Comparison of ENCODE assay signal across 17 cellular contexts in the genomic region with DNA sequence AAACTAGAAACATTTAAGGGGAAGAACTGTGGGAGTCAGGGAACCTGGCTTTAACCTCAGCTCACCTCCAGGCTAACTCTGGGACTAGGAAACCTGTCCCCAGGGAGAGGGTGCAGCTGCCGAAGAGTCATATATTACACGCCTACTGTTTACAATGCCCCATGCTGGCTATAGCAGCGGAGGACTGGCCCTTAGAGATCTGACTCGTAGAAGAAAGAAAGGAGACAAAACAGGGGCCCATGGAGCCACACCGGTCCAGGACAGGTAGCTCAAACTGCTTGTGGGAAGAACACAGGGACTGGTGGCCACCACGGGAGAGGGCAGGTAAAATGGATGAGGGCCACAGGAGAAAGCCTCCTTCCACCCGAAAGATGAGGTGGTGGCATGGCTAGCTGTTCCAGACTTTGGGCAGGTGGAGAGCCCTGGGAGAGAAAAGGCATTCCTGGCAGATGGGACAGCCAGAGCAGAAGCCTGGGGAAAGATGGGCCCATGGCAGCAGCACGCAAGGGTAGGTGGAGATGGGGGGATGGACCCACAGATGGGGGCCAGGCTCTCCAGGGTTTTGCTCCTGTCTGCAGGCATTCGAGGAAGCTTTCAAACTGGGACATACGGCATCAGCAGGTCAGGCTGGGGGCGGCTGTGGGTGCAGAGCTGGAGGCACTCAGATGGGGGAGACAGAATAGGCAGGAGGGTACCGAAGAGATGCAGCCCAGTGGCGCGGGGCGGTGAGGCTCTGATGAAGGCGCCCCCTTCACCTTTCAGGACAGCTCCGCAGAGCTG.
DNase-seq lines count a peak whose midpoint lies in the region; ATAC-seq and TF ChIP-seq lines count a peak whose summit lies in the region.
"Had no signal": no experiment of that assay in that cellular context is flagged by ENCODE, and none has a peak within 500 bp of the region (broad histone marks: within the 10 kb centered on the region; RNA-seq: fewer than 3 reads in every experiment).

No MANE protein-coding gene starts in this region.

- no peaks in the 10 kb centered on the region for H3K9me3 Mint-ChIP-seq in MCF 10A (ENCODE audit: unreplicated experiment)
- H3K9me3 Mint-ChIP-seq in WTC11 = no peaks in the 10 kb centered on the region
- no peaks in the 10 kb centered on the region for H3K9me3 Mint-ChIP-seq in mesothelial cell of epicardium
- no peaks in the 10 kb centered on the region for H3K9me3 Mint-ChIP-seq in stimulated activated effector memory CD8-positive, alpha-beta T cell treated with anti-CD3 and anti-CD28 coated beads, Interleukin-12 subunit alpha, Interleukin-12 subunit beta, amount 100 ng/mL, for 72 hours
- no peaks in the 10 kb centered on the region for H3K9me3 Mint-ChIP-seq in naive thymus-derived CD8-positive, alpha-beta T cell

- H3K27ac Mint-ChIP-seq in MCF 10A (ENCODE audit: low read depth, unreplicated experiment) (peak overlapping the region; percentile 91), WTC11 (peak overlapping the region; percentile 80), mesothelial cell of epicardium (peak overlapping the region; percentile 64)
- H3K27ac Mint-ChIP-seq in stimulated activated effector memory CD8-positive, alpha-beta T cell treated with anti-CD3 and anti-CD28 coated beads, Interleukin-12 subunit alpha, Interleukin-12 subunit beta, amount 100 ng/mL, for 72 hours = peak overlapping the region; percentile 79
- no peak overlapping the region for H3K27ac Mint-ChIP-seq in naive thymus-derived CD8-positive, alpha-beta T cell

- TF ChIP-seq POLR2A in breast epithelium (IDR thresholded peaks at IDR 0.05) = no peak

- no peak for TF ChIP-seq CTCF in MCF 10A (IDR thresholded peaks at IDR 0.05; ENCODE audit: unreplicated experiment)
- no peak for TF ChIP-seq CTCF in breast epithelium (IDR thresholded peaks at IDR 0.05)
- no peak for TF ChIP-seq CTCF in WTC11 (IDR thresholded peaks at IDR 0.05)
- TF ChIP-seq CTCF in mesothelial cell of epicardium (IDR thresholded peaks at IDR 0.05; ENCODE audit: unreplicated experiment) = no peak

- H3K36me3 Mint-ChIP-seq in MCF 10A (ENCODE audit: insufficient read depth, unreplicated experiment) (peaks cover 48% of the 10 kb centered on the region), WTC11 (peaks cover 18% of the 10 kb centered on the region), mesothelial cell of epicardium (peaks cover 31% of the 10 kb centered on the region)
- peaks cover 30% of the 10 kb centered on the region for H3K36me3 Mint-ChIP-seq in stimulated activated effector memory CD8-positive, alpha-beta T cell treated with anti-CD3 and anti-CD28 coated beads, Interleukin-12 subunit alpha, Interleukin-12 subunit beta, amount 100 ng/mL, for 72 hours
- peaks cover 0 to 2% (median 0%) of the 10 kb centered on the region in 3 donors for H3K36me3 Mint-ChIP-seq in naive thymus-derived CD8-positive, alpha-beta T cell

- no peak for DNase-seq in MCF 10A (ENCODE audit: unreplicated experiment)
- no peak for DNase-seq in breast epithelium (ENCODE audit: low spot score in 2 of 2)
- DNase-seq in WTC11 (ENCODE audit: low spot score) = no peak
- no peak for DNase-seq in mesothelial cell of epicardium (ENCODE audit: low spot score in 2 of 2, unreplicated experiment in 2 of 2)
- no peak for DNase-seq in stimulated activated effector memory CD8-positive, alpha-beta T cell treated with anti-CD3 and anti-CD28 coated beads, Interleukin-12 subunit alpha, Interleukin-12 subunit beta, amount 100 ng/mL, for 72 hours (ENCODE audit: low spot score in 2 of 2)
- DNase-seq in naive thymus-derived CD8-positive, alpha-beta T cell = no peak
- DNase-seq in putamen (ENCODE audit: low spot score) = no peak
- DNase-seq: 8988T, C1 segment of cervical spinal cord, COR-L47, DMS53, NCI-H1436, NCI-H2081 treated with DMSO at 0.1 percent for 48 hours, NCI-H226, PC-3 had no signal

- no peak overlapping the region for H3K27ac ChIP-seq in breast epithelium

- H3K27me3 ChIP-seq in breast epithelium = no peaks in the 10 kb centered on the region

- H3K36me3 ChIP-seq in breast epithelium = peaks cover 15% of the 10 kb centered on the region

- no peak overlapping the region for H3K4me3 ChIP-seq in breast epithelium

- CTCF ChIA-PET in MCF 10A (lab: Yijun Ruan, JAX) (interaction anchor here (0.6 kb wide), 2 partner anchors 120 to 184 kb away, joined by 3 to 4 read pairs; a partner anchor contains a TSS), WTC11 (lab: Charles Lee) (interaction anchor here (0.5 to 1.4 kb wide), 3 partner anchors 13 to 376 kb away, joined by 3 to 4 read pairs (median 4); no protein-coding TSS in a partner anchor)

- POLR2A ChIA-PET in MCF 10A (lab: Yijun Ruan, JAX) = interaction anchor here (1.1 to 1.8 kb wide), 2 partner anchors 11 to 23 kb away, joined by 3 to 5 read pairs; no protein-coding TSS in a partner anchor
- POLR2A ChIA-PET in WTC11 (lab: Charles Lee) = no interaction called here
- POLR2A ChIA-PET in naive thymus-derived CD8-positive, alpha-beta T cell (lab: Charles Lee) = no interaction called here

- no peaks in the 10 kb centered on the region for H3K4me1 ChIP-seq in breast epithelium

- H3K4me3 Mint-ChIP-seq in MCF 10A (ENCODE audit: unreplicated experiment) (no peak overlapping the region), WTC11 (no peak overlapping the region), mesothelial cell of epicardium (no peak overlapping the region)
- no peak overlapping the region for H3K4me3 Mint-ChIP-seq in stimulated activated effector memory CD8-positive, alpha-beta T cell treated with anti-CD3 and anti-CD28 coated beads, Interleukin-12 subunit alpha, Interleukin-12 subunit beta, amount 100 ng/mL, for 72 hours
- H3K4me3 Mint-ChIP-seq in naive thymus-derived CD8-positive, alpha-beta T cell = peak overlapping the region in 1 of 10 donors; percentile 61

- no TSS peak for BruUV-seq in MCF 10A (replicated peaks; lab: Mats Ljungman, UMichigan)

- ATAC-seq in WTC11 = no peak
- ATAC-seq in stimulated activated effector memory CD8-positive, alpha-beta T cell treated with anti-CD3 and anti-CD28 coated beads, Interleukin-12 subunit alpha, Interleukin-12 subunit beta, amount 100 ng/mL, for 72 hours = no peak
- ATAC-seq in GM18867 (IDR thresholded peaks at IDR 0.05; ENCODE audit: unreplicated experiment) = no peak
- ATAC-seq in naive thymus-derived CD8-positive, alpha-beta T cell = no peak
- ATAC-seq: PC-3, Right ventricle myocardium inferior had no signal

- peaks cover 31% of the 10 kb centered on the region for H3K4me1 Mint-ChIP-seq in MCF 10A (ENCODE audit: insufficient read depth, unreplicated experiment)
- peaks cover 10% of the 10 kb centered on the region for H3K4me1 Mint-ChIP-seq in WTC11
- peaks cover 4% of the 10 kb centered on the region for H3K4me1 Mint-ChIP-seq in mesothelial cell of epicardium
- H3K4me1 Mint-ChIP-seq in stimulated activated effector memory CD8-positive, alpha-beta T cell treated with anti-CD3 and anti-CD28 coated beads, Interleukin-12 subunit alpha, Interleukin-12 subunit beta, amount 100 ng/mL, for 72 hours = peaks cover 15% of the 10 kb centered on the region
- peaks cover 0 to 12% (median 2%) of the 10 kb centered on the region in 4 donors for H3K4me1 Mint-ChIP-seq in naive thymus-derived CD8-positive, alpha-beta T cell

- H3K27me3 Mint-ChIP-seq in MCF 10A (ENCODE audit: insufficient read depth, unreplicated experiment) (no peaks in the 10 kb centered on the region), WTC11 (ENCODE audit: low read depth) (no peaks in the 10 kb centered on the region), mesothelial cell of epicardium (ENCODE audit: low read depth) (no peaks in the 10 kb centered on the region)
- peaks cover 0 to 13% (median 0%) of the 10 kb centered on the region in 5 donors for H3K27me3 Mint-ChIP-seq in naive thymus-derived CD8-positive, alpha-beta T cell

- peaks cover 0 to 7% of the 10 kb centered on the region in 2 donors for H3K9me3 ChIP-seq in breast epithelium

- intact Hi-C loops in MCF 10A (cut with micrococcal nuclease) (no loop called here), breast epithelium (cut with DNase I; ENCODE audit: low total_unique reads) (no loop called here)

TF ChIP-seq in WTC11, 78 proteins besides CTCF, POLR2A, EP300 and RAD21:
- no peak for TF ChIP-seq IRF2 (CRISPR knock-in tag; IDR thresholded peaks at IDR 0.05; ENCODE audit: borderline replicate concordance, low read depth)
- TF ChIP-seq, protein P1, sequence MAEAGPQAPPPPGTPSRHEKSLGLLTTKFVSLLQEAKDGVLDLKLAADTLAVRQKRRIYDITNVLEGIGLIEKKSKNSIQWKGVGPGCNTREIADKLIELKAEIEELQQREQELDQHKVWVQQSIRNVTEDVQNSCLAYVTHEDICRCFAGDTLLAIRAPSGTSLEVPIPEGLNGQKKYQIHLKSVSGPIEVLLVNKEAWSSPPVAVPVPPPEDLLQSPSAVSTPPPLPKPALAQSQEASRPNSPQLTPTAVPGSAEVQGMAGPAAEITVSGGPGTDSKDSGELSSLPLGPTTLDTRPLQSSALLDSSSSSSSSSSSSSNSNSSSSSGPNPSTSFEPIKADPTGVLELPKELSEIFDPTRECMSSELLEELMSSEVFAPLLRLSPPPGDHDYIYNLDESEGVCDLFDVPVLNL (CRISPR knock-in tag; IDR thresholded peaks at IDR 0.05; ENCODE audit: borderline replicate concordance, low read depth) = no peak
- TF ChIP-seq, protein P2, sequence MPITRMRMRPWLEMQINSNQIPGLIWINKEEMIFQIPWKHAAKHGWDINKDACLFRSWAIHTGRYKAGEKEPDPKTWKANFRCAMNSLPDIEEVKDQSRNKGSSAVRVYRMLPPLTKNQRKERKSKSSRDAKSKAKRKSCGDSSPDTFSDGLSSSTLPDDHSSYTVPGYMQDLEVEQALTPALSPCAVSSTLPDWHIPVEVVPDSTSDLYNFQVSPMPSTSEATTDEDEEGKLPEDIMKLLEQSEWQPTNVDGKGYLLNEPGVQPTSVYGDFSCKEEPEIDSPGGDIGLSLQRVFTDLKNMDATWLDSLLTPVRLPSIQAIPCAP (CRISPR knock-in tag; IDR thresholded peaks at IDR 0.05) = no peak
- TF ChIP-seq ZNF416 (CRISPR knock-in tag; IDR thresholded peaks at IDR 0.05) = no peak

Comparison
In these comparisons a context has a peak if more than half of its experiments do, and no peak if none do; other contexts are left out.
1. H3K27ac Mint-ChIP-seq: peak in MCF 10A (single experiment), WTC11 (single experiment), mesothelial cell of epicardium (single experiment) and stimulated activated effector memory CD8-positive, alpha-beta T cell treated with anti-CD3 and anti-CD28 coated beads, Interleukin-12 subunit alpha, Interleukin-12 subunit beta, amount 100 ng/mL, for 72 hours (single experiment); none in naive thymus-derived CD8-positive, alpha-beta T cell (0 of 10).